13 cellular contexts compared by ENCODE assay signal in the genomic region with DNA sequence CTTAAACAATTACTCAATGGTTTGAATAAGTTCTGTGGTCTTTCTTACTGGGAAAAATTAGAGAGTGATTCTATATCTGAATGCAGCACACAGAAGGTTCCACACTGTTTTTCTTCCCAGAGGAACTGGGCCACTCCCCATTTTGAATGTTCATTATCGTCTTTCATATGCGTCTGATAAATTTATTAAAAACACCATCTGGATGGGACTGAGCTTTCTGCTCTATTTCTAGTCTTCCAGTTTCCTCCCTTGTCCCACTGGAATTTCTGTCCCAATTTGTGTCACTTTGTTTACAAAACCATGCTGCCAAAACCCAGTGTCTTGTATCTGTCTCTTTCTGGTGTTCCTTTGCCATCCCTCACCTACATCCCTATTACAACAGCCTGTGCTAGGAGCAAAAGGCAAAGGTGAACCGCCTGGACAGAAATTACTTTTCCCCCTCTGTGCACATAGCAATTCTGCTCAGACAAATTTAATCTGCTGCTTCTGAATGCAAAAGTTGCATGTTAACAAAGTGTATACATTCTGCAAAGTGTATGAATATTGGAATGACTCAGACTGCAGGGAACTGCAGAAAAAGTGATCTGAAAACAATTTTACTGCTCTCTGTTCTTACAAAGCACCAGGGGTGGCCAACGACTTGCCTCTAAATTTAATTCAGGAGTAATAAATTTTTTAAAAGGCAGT.
DNase-seq lines count a peak whose midpoint lies in the region; ATAC-seq and TF ChIP-seq lines count a peak whose summit lies in the region.
"Had no signal": no experiment of that assay in that cellular context is flagged by ENCODE, and none has a peak within 500 bp of the region (broad histone marks: within the 10 kb centered on the region; RNA-seq: fewer than 3 reads in every experiment).

No MANE protein-coding gene starts in this region.

- no peaks in the 10 kb centered on the region for H3K9me3 Mint-ChIP-seq in neural crest cell

- intact Hi-C loops in left ventricle myocardium inferior (cut with micrococcal nuclease) = no loop called here
- intact Hi-C loops in Right ventricle myocardium superior (cut with DNase I) = no loop called here

- H3K4me1 ChIP-seq in left ventricle myocardium inferior (peaks cover 40% of the 10 kb centered on the region), tibial nerve (peaks cover 0 to 7% (median 0%) of the 10 kb centered on the region in 4 donors)

- TF ChIP-seq POLR2A in tibial nerve (IDR thresholded peaks at IDR 0.05) = no peak

- H3K27me3 ChIP-seq in left ventricle myocardium inferior (ENCODE audit: low read depth) (no peaks in the 10 kb centered on the region), tibial nerve (no peaks in the 10 kb centered on the region)
- H3K27me3 ChIP-seq: adrenal gland had no signal

- H3K4me3 ChIP-seq in left ventricle myocardium inferior = no peak overlapping the region
- no peak overlapping the region for H3K4me3 ChIP-seq in tibial nerve
- H3K4me3 ChIP-seq: adrenal gland had no signal

- peak overlapping the region; percentile 37 for H3K27ac Mint-ChIP-seq in neural crest cell (ENCODE audit: unreplicated experiment)

- DNase-seq in left ventricle myocardium inferior (no peak), Right ventricle myocardium superior (no peak), neural crest cell (ENCODE audit: low read depth, low spot score) (no peak), tibial nerve (ENCODE audit: low spot score in 2 of 2) (no peak), HPDE6-E6E7 (ENCODE audit: extremely low spot score) (no peak), mesenteric fat pad (ENCODE audit: low spot score) (no peak)
- DNase-seq: adrenal gland, dermis blood vessel endothelial cell, mesenchymal stem cell, NCI-H526 had no signal

- H3K36me3 ChIP-seq in left ventricle myocardium inferior (no peaks in the 10 kb centered on the region), tibial nerve (no peaks in the 10 kb centered on the region)
- H3K36me3 ChIP-seq: adrenal gland had no signal

- no peak for TF ChIP-seq EP300 in tibial nerve (IDR thresholded peaks at IDR 0.05)

- H3K9me3 ChIP-seq in left ventricle myocardium inferior (replicated peaks) (no peaks in the 10 kb centered on the region), tibial nerve (no peaks in the 10 kb centered on the region)
- H3K9me3 ChIP-seq: adrenal gland had no signal

- peaks cover 2% of the 10 kb centered on the region for H3K4me1 Mint-ChIP-seq in neural crest cell

- H3K27ac ChIP-seq in left ventricle myocardium inferior (replicated peaks) (peak overlapping the region; percentile 51), tibial nerve (no peak overlapping the region)
- H3K27ac ChIP-seq: adrenal gland had no signal

- 70 to 81% methylated on average over 4 of the region's 4 CpGs for WGBS in tibial nerve, 2 donors

- TF ChIP-seq CTCF in left ventricle myocardium inferior (IDR thresholded peaks at IDR 0.05; ENCODE audit: borderline replicate concordance) = no peak
- no peak for TF ChIP-seq CTCF in neural crest cell (conservative IDR thresholded peaks at IDR 0.05)
- no peak for TF ChIP-seq CTCF in tibial nerve (IDR thresholded peaks at IDR 0.05)

- H3K4me3 Mint-ChIP-seq in neural crest cell = no peak overlapping the region

- ATAC-seq in Right ventricle myocardium superior (ENCODE audit: poor library complexity) (no peak), GM21619 (IDR thresholded peaks at IDR 0.05; ENCODE audit: unreplicated experiment) (peak; percentile 52), HG03565 (IDR thresholded peaks at IDR 0.05; ENCODE audit: unreplicated experiment) (peak; percentile 57)
- ATAC-seq: HCT116 had no signal

- H3K36me3 Mint-ChIP-seq in neural crest cell (ENCODE audit: low read depth) = peaks cover 6% of the 10 kb centered on the region

- H3K27me3 Mint-ChIP-seq in neural crest cell (ENCODE audit: low read depth) = no peaks in the 10 kb centered on the region
